In the genomic region with DNA sequence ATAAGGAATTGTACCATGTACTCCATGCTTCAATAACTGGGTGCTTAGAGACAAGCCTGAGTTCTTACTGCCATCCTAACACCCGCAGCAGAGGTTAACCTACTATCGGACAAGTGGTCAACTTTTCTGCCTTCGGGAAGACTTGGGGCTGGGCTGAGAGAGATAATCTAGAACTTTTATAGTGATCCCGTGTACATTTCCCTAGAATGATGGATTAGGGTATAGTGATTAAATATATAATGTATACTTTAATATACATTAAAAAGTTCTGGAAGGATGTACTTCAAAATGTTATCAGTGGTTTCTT, we compare ENCODE assay signal across 8 cellular contexts. TPM values are rescaled to one million over a fixed set of nuclear protein-coding genes. Genes with fewer than 3 reads are reported as not detected.
DNase-seq lines count a peak whose midpoint lies in the region; ATAC-seq and TF ChIP-seq lines count a peak whose summit lies in the region.

No MANE protein-coding gene starts in this region.

- WGBS in GM23248 (ENCODE audit: low coverage in 1 of 2, low lambda C conversion rate in 2 of 2, missing lambda C conversion rate in 2 of 2), 2 experiments, result 13 to 16% methylated on average over 4 of the region's 4 CpGs
- WGBS in gastroesophageal sphincter (ENCODE audit: low coverage in 1 of 2), 2 donors, result 12 to 14% methylated on average over 4 of the region's 4 CpGs
- WGBS in spleen, 5 donors, result 29 to 57% (median 42%) methylated on average over 4 of the region's 4 CpGs

- DNase-seq in GM23248 (no peak), spleen (no peak), HEK293T (ENCODE audit: extremely low spot score) (no peak), HuH-7 (ENCODE audit: low spot score) (no peak), left lobe of liver (ENCODE audit: low spot score) (no peak), ACHN (no peak)

- H3K4me3 ChIP-seq in GM23248 (peak overlapping the region; percentile 77), WI38 (ENCODE audit: low read depth, low read length) (peak overlapping the region; percentile 53), gastroesophageal sphincter (peak overlapping the region; percentile 40 to 62), spleen (peak overlapping the region; percentile 33 to 75 (median 56))

- no peaks in the 10 kb centered on the region for H3K36me3 ChIP-seq in GM23248 (ENCODE audit: low read depth)
- H3K36me3 ChIP-seq in gastroesophageal sphincter, result no peaks in the 10 kb centered on the region
- H3K36me3 ChIP-seq in spleen, result no peaks in the 10 kb centered on the region

- H4K20me1 ChIP-seq in GM23248 (ENCODE audit: insufficient read depth), result no peaks in the 10 kb centered on the region

- no peaks in the 10 kb centered on the region for H3K79me2 ChIP-seq in GM23248 (ENCODE audit: insufficient read depth)

- peak overlapping the region; percentile 94 for H3K9ac ChIP-seq in GM23248

- H2AFZ ChIP-seq in GM23248, result peak overlapping the region; percentile 95

- no peaks in the 10 kb centered on the region for H3K9me3 ChIP-seq in GM23248 (ENCODE audit: low read depth)
- H3K9me3 ChIP-seq in gastroesophageal sphincter, result no peaks in the 10 kb centered on the region
- H3K9me3 ChIP-seq in spleen, result no peaks in the 10 kb centered on the region

- H3K4me2 ChIP-seq in GM23248 (ENCODE audit: unreplicated experiment), result peak overlapping the region; percentile 94

- no peak for TF ChIP-seq EP300 in gastroesophageal sphincter (IDR thresholded peaks at IDR 0.05)

- H3K27ac ChIP-seq in GM23248 (peak overlapping the region; percentile 97), gastroesophageal sphincter (peak overlapping the region; percentile 87 to 99 (median 96)), spleen (peak overlapping the region; percentile 93 to 98 (median 96))

- ATAC-seq in gastroesophageal sphincter, result no peak
- ATAC-seq in left lobe of liver, result no peak

- in situ Hi-C loops in GM23248 (cut with MboI) (no loop called here), ACHN (cut with HindIII; ENCODE audit: low pct_ligation_motif_present, low pct_unique_long_range_greater_than_20kb, low sequenced_read_pairs) (no loop called here)

- no peak for TF ChIP-seq POLR2A in gastroesophageal sphincter (IDR thresholded peaks at IDR 0.05)
- no peak for TF ChIP-seq POLR2A in spleen (IDR thresholded peaks at IDR 0.05)

- H3K9me2 ChIP-seq in GM23248 (ENCODE audit: insufficient read depth), result no peaks in the 10 kb centered on the region

- peaks cover 17% of the 10 kb centered on the region for H3F3A ChIP-seq in GM23248 (ENCODE audit: insufficient read depth)

- TF ChIP-seq CTCF in WI38 (IDR thresholded peaks at IDR 0.05; ENCODE audit: low read depth, low read length) (no peak), gastroesophageal sphincter (IDR thresholded peaks at IDR 0.05) (no peak), spleen (IDR thresholded peaks at IDR 0.05 in 8 of 11, conservative IDR thresholded peaks at IDR 0.05 in 3 of 11) (no peak)

- POLR2A ChIA-PET in HEK293T (lab: Yijun Ruan, JAX), result interaction anchor here (0.8 to 3.7 kb wide), 4 partner anchors 12 to 24 kb away, joined by 4 to 37 read pairs (median 6); a partner anchor contains a TSS

- CTCF ChIA-PET in HEK293T (lab: Yijun Ruan, JAX), result interaction anchor here (1.0 kb wide), 1 partner anchor 11 kb away, joined by 3 read pairs; no protein-coding TSS in a partner anchor

- intact Hi-C loops in spleen (cut with DNase I; ENCODE audit: low total_unique reads), result no loop called here

- H3K4me1 ChIP-seq in GM23248 (ENCODE audit: insufficient read depth) (peaks cover 5% of the 10 kb centered on the region; the same call in 1 of the 2 replicates), gastroesophageal sphincter (peaks cover 0 to 19% (median 4%) of the 10 kb centered on the region in 3 donors), spleen (peaks cover 21 to 54% (median 43%) of the 10 kb centered on the region in 6 donors)

- no peaks in the 10 kb centered on the region for H3K27me3 ChIP-seq in GM23248 (replicated peaks; ENCODE audit: insufficient read depth)
- H3K27me3 ChIP-seq in gastroesophageal sphincter, result no peaks in the 10 kb centered on the region
- no peaks in the 10 kb centered on the region for H3K27me3 ChIP-seq in spleen (replicated peaks in 1 of 7)

TF ChIP-seq in HEK293T, 16 proteins besides CTCF, POLR2A, EP300 and RAD21:
- no peak for TF ChIP-seq FOXA1 (IDR thresholded peaks at IDR 0.05)
- no peak for TF ChIP-seq SP1 (IDR thresholded peaks at IDR 0.05)
- TF ChIP-seq, protein P1, sequence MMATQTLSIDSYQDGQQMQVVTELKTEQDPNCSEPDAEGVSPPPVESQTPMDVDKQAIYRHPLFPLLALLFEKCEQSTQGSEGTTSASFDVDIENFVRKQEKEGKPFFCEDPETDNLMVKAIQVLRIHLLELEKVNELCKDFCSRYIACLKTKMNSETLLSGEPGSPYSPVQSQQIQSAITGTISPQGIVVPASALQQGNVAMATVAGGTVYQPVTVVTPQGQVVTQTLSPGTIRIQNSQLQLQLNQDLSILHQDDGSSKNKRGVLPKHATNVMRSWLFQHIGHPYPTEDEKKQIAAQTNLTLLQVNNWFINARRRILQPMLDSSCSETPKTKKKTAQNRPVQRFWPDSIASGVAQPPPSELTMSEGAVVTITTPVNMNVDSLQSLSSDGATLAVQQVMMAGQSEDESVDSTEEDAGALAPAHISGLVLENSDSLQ (IDR thresholded peaks at IDR 0.05), result no peak
- TF ChIP-seq SUZ12 (IDR thresholded peaks at IDR 0.05), result no peak
- TF ChIP-seq LEF1 (IDR thresholded peaks at IDR 0.05; ENCODE audit: borderline replicate concordance), result no peak

RNA-seq across cellular contexts. Expression of a gene that starts 12.2 kb away (rescaled TPM):
- total RNA-seq in GM23248 (2014; rRNA removed; shearing (Covaris generic)), result 158 and 172 TPM in 2 replicates
- polyA plus RNA-seq in GM23248 (2016; fragmentation: Nextera tagmentation; extraction: Ambion mirVana) (106 and 116 TPM in 2 replicates), spleen (100 to 1,000 TPM in 2 of 3 donors, 10 to 100 TPM in 1; 82.8 to 141 (median 116) TPM)
- total RNA-seq in gastroesophageal sphincter (100 to 1,000 TPM; 138 to 215 (median 180) TPM), spleen (100 to 1,000 TPM; 159 to 253 (median 206) TPM), left lobe of liver (118 TPM)

RNA-seq across cellular contexts. Expression of a gene that starts 15.8 kb away (rescaled TPM):
- total RNA-seq in GM23248 (2014; rRNA removed; shearing (Covaris generic)), result 6.3 and 11.0 TPM in 2 replicates
- polyA plus RNA-seq in GM23248 (2016; fragmentation: Nextera tagmentation; extraction: Ambion mirVana), result 5.3 and 5.5 TPM in 2 replicates
- total RNA-seq in gastroesophageal sphincter, result 10 to 100 TPM in 3 of 4 donors, 1 to 10 TPM in 1; 5.1 to 22.4 (median 14.0) TPM
- total RNA-seq in spleen, result 10 to 100 TPM in 2 of 7 donors, 1 to 10 TPM in 5; 5.8 to 12.1 (median 7.9) TPM
- polyA plus RNA-seq in spleen, result 1 to 10 TPM; 4.9 to 9.6 (median 7.0) TPM
- 1.8 TPM for total RNA-seq in left lobe of liver

RNA-seq across cellular contexts. Expression of a gene that starts 49.7 kb away (rescaled TPM):
- total RNA-seq in GM23248 (2014; rRNA removed; shearing (Covaris generic)), result not detected in 2 replicates
- polyA plus RNA-seq in GM23248 (2016; fragmentation: Nextera tagmentation; extraction: Ambion mirVana), result not detected in 2 replicates
- not detected for total RNA-seq in gastroesophageal sphincter
- total RNA-seq in spleen, result not detected
- polyA plus RNA-seq in spleen, result under 1 TPM in 1 of 3 donors, not detected in 2; 0.20 TPM
- total RNA-seq in left lobe of liver, result not detected
